ENCODE assay signal across 8 cellular contexts in the genomic region with DNA sequence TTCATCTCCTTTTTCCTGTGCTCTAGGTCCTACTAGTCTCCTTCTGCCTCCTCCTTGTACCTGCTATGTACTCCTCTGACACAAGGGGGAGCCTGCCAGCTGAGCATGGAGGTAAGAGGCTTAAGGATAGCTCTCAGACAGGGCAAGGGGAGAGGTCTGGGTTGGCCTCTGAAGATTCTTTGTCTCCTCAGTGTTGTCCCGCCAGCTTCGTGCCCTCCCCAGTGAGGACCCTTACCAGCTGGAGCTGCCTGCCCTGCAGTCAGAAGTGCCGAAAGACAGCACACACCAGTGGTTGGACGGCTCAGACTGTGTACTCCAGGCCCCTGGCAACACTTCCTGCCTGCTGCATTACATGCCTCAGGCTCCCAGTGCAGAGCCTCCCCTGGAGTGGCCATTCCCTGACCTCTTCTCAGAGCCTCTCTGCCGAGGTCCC. TPM values are rescaled to one million over a fixed set of nuclear protein-coding genes. Genes with fewer than 3 reads are reported as not detected.
DNase-seq lines count a peak whose midpoint lies in the region; ATAC-seq and TF ChIP-seq lines count a peak whose summit lies in the region.

No MANE protein-coding gene starts in this region.

- WGBS in HUES64: 69% methylated on average over 5 of the region's 5 CpGs

- POLR2A ChIA-PET in OCI-LY7 (lab: Charles Lee): interaction anchor here (1.0 to 1.1 kb wide), 2 partner anchors 11 to 12 kb away, joined by 3 read pairs; no protein-coding TSS in a partner anchor

- H3K9ac ChIP-seq in HUES64 (ENCODE audit: low read depth, low read length): no peak overlapping the region

- no peaks in the 10 kb centered on the region for H3K27me3 Mint-ChIP-seq in osteocyte (ENCODE audit: unreplicated experiment)

- intact Hi-C loops in OCI-LY7 (cut with micrococcal nuclease; ENCODE audit: unreplicated experiment): loop anchor here (1.0 to 10.0 kb wide), 5 partner anchors 12 to 661 kb away; a partner anchor contains a TSS

- no TSS peak for BruUV-seq in OCI-LY7 (replicated peaks; lab: Mats Ljungman, UMichigan)

- no peaks in the 10 kb centered on the region for H3K9me2 ChIP-seq in OCI-LY7 (ENCODE audit: insufficient read depth, low read length)

- peak; percentile 84 for DNase-seq in DMS53 (lab: John Stamatoyannopoulos, UW)
- DNase-seq in OCI-LY7 (ENCODE audit: low spot score): peak; percentile 83
- peak; percentile 61 for DNase-seq in activated T-cell treated with anti-CD3 and anti-CD28 coated beads, Interleukin-2, amount 50 U/mL, for 1 hour
- peak; percentile 74 for DNase-seq in fibroblast of peridontal ligament (ENCODE audit: extremely low read depth)
- DNase-seq in osteocyte (ENCODE audit: extremely low spot score, unreplicated experiment): no peak

- CTCF ChIA-PET in OCI-LY7 (lab: Charles Lee; ENCODE audit: unreplicated experiment): interaction anchor here (0.6 to 1.0 kb wide), 3 partner anchors 11 to 52 kb away, joined by 3 to 5 read pairs (median 4); no protein-coding TSS in a partner anchor

- no peak overlapping the region for H2AFZ ChIP-seq in OCI-LY7 (ENCODE audit: low read length)

- peak overlapping the region; percentile 80 for H3K27ac Mint-ChIP-seq in osteocyte (ENCODE audit: unreplicated experiment)

- H3K27me3 ChIP-seq in HUES64 (ENCODE audit: insufficient read depth, low read length): no peaks in the 10 kb centered on the region

- no peak for ATAC-seq in HG02588 (IDR thresholded peaks at IDR 0.05; ENCODE audit: unreplicated experiment)
- no peak for ATAC-seq in GM18502 (IDR thresholded peaks at IDR 0.05; ENCODE audit: poor library complexity, unreplicated experiment)

- peaks cover 34% of the 10 kb centered on the region for H3K4me1 Mint-ChIP-seq in osteocyte (ENCODE audit: unreplicated experiment)

- H3K9me3 ChIP-seq in HUES64 (ENCODE audit: insufficient read depth, low read depth, low read length) (no peaks in the 10 kb centered on the region), OCI-LY7 (ENCODE audit: low read length) (no peaks in the 10 kb centered on the region)

- H3K79me2 ChIP-seq in OCI-LY7 (ENCODE audit: insufficient read depth, low read depth, low read length): peaks cover 6% of the 10 kb centered on the region

- peak; percentile 95 for TF ChIP-seq CTCF in OCI-LY7 (conservative IDR thresholded peaks at IDR 0.05; ENCODE audit: low read length)
- TF ChIP-seq CTCF in osteocyte (IDR thresholded peaks at IDR 0.05): peak; percentile 83

- peaks cover 36% of the 10 kb centered on the region for H3K36me3 Mint-ChIP-seq in osteocyte (ENCODE audit: unreplicated experiment)

- no peaks in the 10 kb centered on the region for H4K20me1 ChIP-seq in OCI-LY7 (ENCODE audit: insufficient read depth, low read length)

- H3K4me1 ChIP-seq in HUES64 (ENCODE audit: insufficient read depth, low read length) (peaks cover 8% of the 10 kb centered on the region; the same call in 1 of the 2 replicates), OCI-LY7 (ENCODE audit: insufficient read depth, low read length, poor library complexity, severe bottlenecking) (peaks cover 17% of the 10 kb centered on the region)

- no peak overlapping the region for H3K4me2 ChIP-seq in OCI-LY7 (ENCODE audit: low read length)

- no peak overlapping the region for H3K4me3 Mint-ChIP-seq in osteocyte (ENCODE audit: unreplicated experiment)

- H3K9me3 Mint-ChIP-seq in osteocyte (ENCODE audit: unreplicated experiment): no peaks in the 10 kb centered on the region

- no peak overlapping the region for H3K4me3 ChIP-seq in HUES64 (ENCODE audit: low read length)
- no peak overlapping the region for H3K4me3 ChIP-seq in OCI-LY7 (ENCODE audit: low read depth, low read length, poor library complexity, severe bottlenecking)

- H3K36me3 ChIP-seq in HUES64 (ENCODE audit: insufficient read depth, low read length) (peaks cover 74% of the 10 kb centered on the region), OCI-LY7 (ENCODE audit: insufficient read depth, low read length) (peaks cover 63% of the 10 kb centered on the region; the same call in 1 of the 2 replicates)

- peak overlapping the region; percentile 34; the same call in 1 of the 2 replicates for H3K27ac ChIP-seq in HUES64 (ENCODE audit: low read depth, low read length)
- no peak overlapping the region for H3K27ac ChIP-seq in OCI-LY7 (ENCODE audit: low read depth, low read length, poor library complexity, severe bottlenecking)

RNA-seq across cellular contexts. Expression of a gene that starts 3.8 kb away (rescaled TPM):
- polyA plus RNA-seq in HUES64 (2013, experiment 1 of 2): 22.6 TPM
- polyA plus RNA-seq in HUES64 (2013, experiment 2 of 2): 20.9 TPM
- 16.8 and 18.2 TPM in 2 replicates for total RNA-seq in OCI-LY7 (2014; rRNA removed; shearing (Covaris generic))
- total RNA-seq in OCI-LY7 (2022) (21.9 and 23.0 TPM in 2 replicates), osteocyte (39.0 and 45.4 TPM in 2 replicates)

RNA-seq across cellular contexts. Expression of a gene that starts 4.2 kb away (rescaled TPM):
- polyA plus RNA-seq in HUES64 (2013, experiment 1 of 2): 38.5 TPM
- 48.8 TPM for polyA plus RNA-seq in HUES64 (2013, experiment 2 of 2)
- total RNA-seq in OCI-LY7 (2014; rRNA removed; shearing (Covaris generic)): 87.5 and 98.8 TPM in 2 replicates
- total RNA-seq in OCI-LY7 (2022) (169 and 177 TPM in 2 replicates), osteocyte (433 and 439 TPM in 2 replicates)

RNA-seq across cellular contexts. Expression of a gene that starts 12.8 kb away (rescaled TPM):
- 55.4 TPM for polyA plus RNA-seq in HUES64 (2013, experiment 1 of 2)
- polyA plus RNA-seq in HUES64 (2013, experiment 2 of 2): 58.4 TPM
- total RNA-seq in OCI-LY7 (2014; rRNA removed; shearing (Covaris generic)): 66.0 and 75.4 TPM in 2 replicates
- total RNA-seq in OCI-LY7 (2022) (68.2 and 70.4 TPM in 2 replicates), osteocyte (64.0 and 69.8 TPM in 2 replicates)

RNA-seq across cellular contexts. Expression of a gene that starts 12.9 kb away (rescaled TPM):
- polyA plus RNA-seq in HUES64 (2013, experiment 1 of 2): 10.1 TPM
- polyA plus RNA-seq in HUES64 (2013, experiment 2 of 2): 12.2 TPM
- 12.3 and 13.5 TPM in 2 replicates for total RNA-seq in OCI-LY7 (2014; rRNA removed; shearing (Covaris generic))
- total RNA-seq in OCI-LY7 (2022): 27.1 and 31.3 TPM in 2 replicates
- total RNA-seq in osteocyte: 35.9 and 38.4 TPM in 2 replicates

RNA-seq across cellular contexts. Expression of a gene that starts 17.9 kb away (rescaled TPM):
- not detected for polyA plus RNA-seq in HUES64 (2013, experiment 1 of 2)
- polyA plus RNA-seq in HUES64 (2013, experiment 2 of 2): not detected
- total RNA-seq in OCI-LY7 (2014; rRNA removed; shearing (Covaris generic)): 0.67 and 2.3 TPM in 2 replicates
- total RNA-seq in OCI-LY7 (2022) (4.1 and 4.4 TPM in 2 replicates), osteocyte (0.56 TPM in 1 of 2 replicates, not detected in the other)
